20 cellular contexts compared by ENCODE assay signal in the genomic region with DNA sequence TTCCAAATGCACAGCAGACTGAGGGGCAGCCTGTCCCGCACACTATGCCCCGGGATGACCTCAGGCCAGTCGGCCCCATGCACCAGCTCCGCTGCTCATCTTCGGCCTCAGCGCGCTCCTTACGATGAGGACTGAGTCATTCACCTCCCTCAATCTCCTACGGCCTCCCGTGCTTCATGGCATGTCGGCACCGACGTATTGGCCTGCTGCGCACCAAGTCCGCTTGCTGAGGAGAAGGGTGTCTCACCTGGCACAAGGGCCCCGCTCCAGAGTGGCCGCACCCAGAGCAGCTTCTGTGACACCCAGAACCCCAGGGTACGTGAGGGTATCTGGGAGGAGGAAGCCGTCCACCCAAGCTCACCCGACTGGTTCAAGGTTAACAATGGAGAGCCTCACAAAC. TPM values are rescaled to one million over a fixed set of nuclear protein-coding genes. Genes with fewer than 3 reads are reported as not detected.
A peak's percentile ranks its signal among the peaks of the same experiment; 100 is the strongest.
DNase-seq lines count a peak whose midpoint lies in the region; ATAC-seq, FAIRE-seq and TF ChIP-seq lines count a peak whose summit lies in the region.
"Had no signal": no experiment of that assay in that cellular context is flagged by ENCODE, and none has a peak within 500 bp of the region (broad histone marks: within the 10 kb centered on the region; RNA-seq: fewer than 3 reads in every experiment).

No MANE protein-coding gene starts in this region.

- TF ChIP-seq EP300 in K562 (IDR thresholded peaks at IDR 0.05; ENCODE audit: low read length): no peak

- no peaks in the 10 kb centered on the region for H3K9me3 Mint-ChIP-seq in activated naive CD4-positive, alpha-beta T cell treated with anti-CD3 and anti-CD28 coated beads for 36 hours
- no peaks in the 10 kb centered on the region for H3K9me3 Mint-ChIP-seq in activated naive CD4-positive, alpha-beta T cell treated with anti-CD3 and anti-CD28 coated beads, Interleukin-2, amount 10 ng/mL, durations not matched to agents 7 days and 5 days
- no peaks in the 10 kb centered on the region for H3K9me3 Mint-ChIP-seq in endothelial cell (ENCODE audit: unreplicated experiment)
- H3K9me3 Mint-ChIP-seq in stimulated activated effector memory CD8-positive, alpha-beta T cell treated with anti-CD3 and anti-CD28 coated beads, Interleukin-12 subunit alpha, Interleukin-12 subunit beta, amount 100 ng/mL, for 72 hours: no peaks in the 10 kb centered on the region
- H3K9me3 Mint-ChIP-seq: CD14-positive monocyte; CD8-positive, alpha-beta T cell had no signal

- H3K4me2 ChIP-seq in K562 (ENCODE audit: insufficient read depth, low read length): no peak overlapping the region

- no peak overlapping the region for H2AFZ ChIP-seq in K562 (ENCODE audit: low read depth, low read length)
- H2AFZ ChIP-seq: GM23248 had no signal

- H3K9me1 ChIP-seq in K562 (ENCODE audit: control insufficient read depth, insufficient read depth, low read length): no peaks in the 10 kb centered on the region

- H3K27ac ChIP-seq in K562 (ENCODE audit: extremely low read depth, low read depth, low read length) (no peak overlapping the region), prostate gland (no peak overlapping the region)
- H3K27ac ChIP-seq: 22Rv1, GM23248 had no signal

- no peaks in the 10 kb centered on the region; the same call in 1 of the 2 replicates for H4K20me1 ChIP-seq in K562 (replicated peaks; ENCODE audit: control insufficient read depth, insufficient read depth, low read length)

- H3K4me3 ChIP-seq in K562 (no peak overlapping the region), prostate gland (no peak overlapping the region)
- H3K4me3 ChIP-seq: GM23248 had no signal

- DNase-seq in activated naive CD4-positive, alpha-beta T cell treated with anti-CD3 and anti-CD28 coated beads for 36 hours: no peak
- DNase-seq in activated naive CD4-positive, alpha-beta T cell treated with anti-CD3 and anti-CD28 coated beads, Interleukin-2, amount 10 ng/mL, durations not matched to agents 7 days and 5 days: no peak
- DNase-seq in K562 (ENCODE audit: extremely low read depth in 1 of 4, low spot score in 3 of 4) (no peak), endothelial cell (ENCODE audit: low spot score) (no peak), prostate gland (ENCODE audit: low spot score) (no peak)
- DNase-seq in stimulated activated effector memory CD8-positive, alpha-beta T cell treated with anti-CD3 and anti-CD28 coated beads, Interleukin-12 subunit alpha, Interleukin-12 subunit beta, amount 100 ng/mL, for 72 hours (ENCODE audit: low spot score in 2 of 2): no peak
- DNase-seq in NK-92 treated with Interleukin-12 subunit alpha and Interleukin-12 subunit beta, amount 100 ng/mL, for 24 hours (lab: John Stamatoyannopoulos, UW): no peak
- DNase-seq: COR-L47, DMS153, DMS79 treated with DMSO at 0.1 percent for 48 hours, EL, GM23248 had no signal

- H3K9ac ChIP-seq in K562 (ENCODE audit: insufficient read depth in 1 of 2, low read depth in 2 of 2, low read length in 2 of 2): no peak overlapping the region; a peak in 1 of 4 replicates
- H3K9ac ChIP-seq: GM23248 had no signal

- TF ChIP-seq CTCF in K562 (IDR thresholded peaks at IDR 0.05 in 2 of 3, conservative IDR thresholded peaks at IDR 0.05 in 1 of 3; ENCODE audit: insufficient read depth in 2 of 3, low read depth in 1 of 3, low read length in 3 of 3) (no peak), endothelial cell (IDR thresholded peaks at IDR 0.05; ENCODE audit: unreplicated experiment) (no peak), prostate gland (IDR thresholded peaks at IDR 0.05) (no peak)

- in situ Hi-C loops in K562 (cut with MboI): no loop called here

- no peaks in the 10 kb centered on the region for H3K27me3 Mint-ChIP-seq in activated naive CD4-positive, alpha-beta T cell treated with anti-CD3 and anti-CD28 coated beads for 36 hours (ENCODE audit: low read depth)
- H3K27me3 Mint-ChIP-seq in activated naive CD4-positive, alpha-beta T cell treated with anti-CD3 and anti-CD28 coated beads, Interleukin-2, amount 10 ng/mL, durations not matched to agents 7 days and 5 days: no peaks in the 10 kb centered on the region
- H3K27me3 Mint-ChIP-seq in endothelial cell (ENCODE audit: unreplicated experiment): peaks cover 11% of the 10 kb centered on the region

- CTCF ChIA-PET in activated naive CD4-positive, alpha-beta T cell treated with anti-CD3 and anti-CD28 coated beads for 36 hours (lab: Charles Lee): interaction anchor here (0.6 kb wide), 1 partner anchor 91 kb away, joined by 3 read pairs; the partner anchor contains the start of gene IDUA
- CTCF ChIA-PET in activated naive CD4-positive, alpha-beta T cell treated with anti-CD3 and anti-CD28 coated beads, Interleukin-2, amount 10 ng/mL, durations not matched to agents 7 days and 5 days (lab: Charles Lee): interaction anchor here (0.9 kb wide), 1 partner anchor 12 kb away, joined by 3 read pairs; no protein-coding TSS in a partner anchor
- CTCF ChIA-PET in K562 (lab: Yijun Ruan, JAX; ENCODE audit: low intra/inter-chr PET ratio): no interaction called here

- H3K36me3 Mint-ChIP-seq in activated naive CD4-positive, alpha-beta T cell treated with anti-CD3 and anti-CD28 coated beads for 36 hours (ENCODE audit: low read depth): peaks cover 13% of the 10 kb centered on the region
- peaks cover 27% of the 10 kb centered on the region for H3K36me3 Mint-ChIP-seq in activated naive CD4-positive, alpha-beta T cell treated with anti-CD3 and anti-CD28 coated beads, Interleukin-2, amount 10 ng/mL, durations not matched to agents 7 days and 5 days
- peaks cover 30% of the 10 kb centered on the region for H3K36me3 Mint-ChIP-seq in endothelial cell (ENCODE audit: low read depth, unreplicated experiment)
- H3K36me3 Mint-ChIP-seq in stimulated activated effector memory CD8-positive, alpha-beta T cell treated with anti-CD3 and anti-CD28 coated beads, Interleukin-12 subunit alpha, Interleukin-12 subunit beta, amount 100 ng/mL, for 72 hours: peaks cover 60% of the 10 kb centered on the region

- TF ChIP-seq POLR2A in K562 (conservative IDR thresholded peaks at IDR 0.05) (no peak), prostate gland (IDR thresholded peaks at IDR 0.05) (no peak)

- H3K27ac Mint-ChIP-seq in activated naive CD4-positive, alpha-beta T cell treated with anti-CD3 and anti-CD28 coated beads for 36 hours: peak overlapping the region; percentile 46
- H3K27ac Mint-ChIP-seq in activated naive CD4-positive, alpha-beta T cell treated with anti-CD3 and anti-CD28 coated beads, Interleukin-2, amount 10 ng/mL, durations not matched to agents 7 days and 5 days: no peak overlapping the region
- H3K27ac Mint-ChIP-seq in endothelial cell (ENCODE audit: unreplicated experiment): no peak overlapping the region
- peak overlapping the region; percentile 81 for H3K27ac Mint-ChIP-seq in stimulated activated effector memory CD8-positive, alpha-beta T cell treated with anti-CD3 and anti-CD28 coated beads, Interleukin-12 subunit alpha, Interleukin-12 subunit beta, amount 100 ng/mL, for 72 hours
- H3K27ac Mint-ChIP-seq: CD8-positive, alpha-beta T cell had no signal

- no peak for FAIRE-seq in K562 (lab: Jason Lieb, UNC)
- FAIRE-seq: D721Med, G401.6, GM12891, H54 had no signal

- H3K27me3 ChIP-seq in K562 (ENCODE audit: control insufficient read depth in 2 of 2, insufficient read depth in 2 of 2, low read length in 2 of 2): no peaks in the 10 kb centered on the region
- no peaks in the 10 kb centered on the region for H3K27me3 ChIP-seq in prostate gland (replicated peaks; ENCODE audit: insufficient read depth)

- H3K9me3 ChIP-seq in K562 (replicated peaks; ENCODE audit: control insufficient read depth, insufficient read depth, low read depth, low read length): no peaks in the 10 kb centered on the region
- H3K9me3 ChIP-seq in prostate gland: no peaks in the 10 kb centered on the region

- POLR2A ChIA-PET in K562 (lab: Yijun Ruan, JAX): interaction anchor here (0.6 to 1.2 kb wide), 2 partner anchors 14 to 353 kb away, joined by 4 read pairs; no protein-coding TSS in a partner anchor

- H3K4me1 ChIP-seq in K562 (replicated peaks in 1 of 2; ENCODE audit: control insufficient read depth in 2 of 2, insufficient read depth in 2 of 2, low read length in 2 of 2): peaks cover 0 to 38% of the 10 kb centered on the region in 2 experiments; a peak in 2 of 5 replicates
- H3K4me1 ChIP-seq in prostate gland (replicated peaks): no peaks in the 10 kb centered on the region

- H3K4me3 Mint-ChIP-seq in activated naive CD4-positive, alpha-beta T cell treated with anti-CD3 and anti-CD28 coated beads for 36 hours: no peak overlapping the region
- H3K4me3 Mint-ChIP-seq in activated naive CD4-positive, alpha-beta T cell treated with anti-CD3 and anti-CD28 coated beads, Interleukin-2, amount 10 ng/mL, durations not matched to agents 7 days and 5 days: no peak overlapping the region
- H3K4me3 Mint-ChIP-seq in endothelial cell (ENCODE audit: unreplicated experiment): peak overlapping the region; percentile 77
- no peak overlapping the region for H3K4me3 Mint-ChIP-seq in stimulated activated effector memory CD8-positive, alpha-beta T cell treated with anti-CD3 and anti-CD28 coated beads, Interleukin-12 subunit alpha, Interleukin-12 subunit beta, amount 100 ng/mL, for 72 hours
- H3K4me3 Mint-ChIP-seq: CD14-positive monocyte; CD8-positive, alpha-beta T cell had no signal

- ATAC-seq in K562 (no peak), HG02759 (IDR thresholded peaks at IDR 0.05; ENCODE audit: unreplicated experiment) (no peak)
- ATAC-seq in stimulated activated effector memory CD8-positive, alpha-beta T cell treated with anti-CD3 and anti-CD28 coated beads, Interleukin-12 subunit alpha, Interleukin-12 subunit beta, amount 100 ng/mL, for 72 hours: no peak
- ATAC-seq: CD8-positive, alpha-beta T cell had no signal

- H3K36me3 ChIP-seq in K562 (ENCODE audit: control insufficient read depth, insufficient read depth, low read length) (peaks cover 74% of the 10 kb centered on the region; the same call in 1 of the 3 replicates), prostate gland (peaks cover 4 to 12% of the 10 kb centered on the region in 2 donors)

- intact Hi-C loops in activated naive CD4-positive, alpha-beta T cell treated with anti-CD3 and anti-CD28 coated beads for 36 hours (cut with micrococcal nuclease): no loop called here
- intact Hi-C loops in K562 (cut with micrococcal nuclease): no loop called here
- intact Hi-C loops in prostate gland (cut with DNase I): no loop called here

- BruUV-seq in K562 (replicated peaks; lab: Mats Ljungman, UMichigan): no TSS peak

- no peak for TF ChIP-seq RAD21 in K562 (CRISPR knock-in tag; conservative IDR thresholded peaks at IDR 0.05 in 1 of 2, IDR thresholded peaks at IDR 0.05 in 1 of 2)

- WGBS in K562 (ENCODE audit: insufficient coverage, low coverage, missing lambda C conversion rate): 97% methylated on average over 20 of the region's 20 CpGs
- 90% methylated on average over 20 of the region's 20 CpGs for WGBS in prostate gland

- H3K4me1 Mint-ChIP-seq in activated naive CD4-positive, alpha-beta T cell treated with anti-CD3 and anti-CD28 coated beads for 36 hours (ENCODE audit: low read depth): no peaks in the 10 kb centered on the region
- no peaks in the 10 kb centered on the region for H3K4me1 Mint-ChIP-seq in activated naive CD4-positive, alpha-beta T cell treated with anti-CD3 and anti-CD28 coated beads, Interleukin-2, amount 10 ng/mL, durations not matched to agents 7 days and 5 days
- H3K4me1 Mint-ChIP-seq in endothelial cell (ENCODE audit: unreplicated experiment): no peaks in the 10 kb centered on the region
- peaks cover 19% of the 10 kb centered on the region for H3K4me1 Mint-ChIP-seq in stimulated activated effector memory CD8-positive, alpha-beta T cell treated with anti-CD3 and anti-CD28 coated beads, Interleukin-12 subunit alpha, Interleukin-12 subunit beta, amount 100 ng/mL, for 72 hours
- H3K4me1 Mint-ChIP-seq: CD14-positive monocyte had no signal

- H3K79me2 ChIP-seq in K562 (ENCODE audit: control insufficient read depth, insufficient read depth, low read length): no peaks in the 10 kb centered on the region

RNA-seq across cellular contexts. Expression of gene GAK, which starts 35.5 kb away (rescaled TPM):
- total RNA-seq in activated naive CD4-positive, alpha-beta T cell treated with anti-CD3 and anti-CD28 coated beads for 36 hours: 10 to 100 TPM; 87.6 to 96.8 TPM
- 336 and 571 TPM in 2 replicates for total RNA-seq in K562 (2011; cell fraction: chromatin; rRNA removed; ENCODE audit: low replicate concordance)
- 202 and 228 TPM in 2 replicates for total RNA-seq in K562 (2011; cell fraction: nucleolus; rRNA removed)
- 235 and 247 TPM in 2 replicates for total RNA-seq in K562 (2011; cell fraction: nucleoplasm; rRNA removed)
- total RNA-seq in K562 (2014; rRNA removed): 102 and 105 TPM in 2 replicates
- total RNA-seq in K562 (2014; rRNA removed; fragmentation: Illumina TruSeq; extraction: Trizol): 10.4 and 12.6 TPM in 2 replicates
- 28.4 and 35.4 TPM in 2 replicates for total RNA-seq in K562 (2015; rRNA removed; fragmentation: Illumina TruSeq; extraction: Trizol)
- 94.1 and 101 TPM in 2 replicates for total RNA-seq in K562 (2021)
- polyA plus RNA-seq in K562 (2011; rRNA removed): 14.9 and 22.4 TPM in 2 replicates
- 17.2 and 40.3 TPM in 2 replicates for polyA plus RNA-seq in K562 (2011; cell fraction: cytosol; rRNA removed)
- polyA plus RNA-seq in K562 (2011; cell fraction: nucleus; rRNA removed): 79.9 and 106 TPM in 2 replicates
- polyA plus RNA-seq in K562 (2012): 48.5 and 55.0 TPM in 2 replicates
- polyA plus RNA-seq in K562 (2014; fragmentation: Illumina TruSeq; extraction: Trizol): 16.2 and 38.2 TPM in 2 replicates
- polyA plus RNA-seq in K562 (2014; fragmentation: Nextera tagmentation; extraction: Ambion mirVana): 1 to 10 TPM; 1.3 to 2.1 TPM
- polyA plus RNA-seq in K562 (2014; rRNA removed): 51.9 and 83.2 TPM in 2 replicates
- polyA minus RNA-seq in K562 (2011; rRNA and poly(A)+ RNA removed): 51.4 and 78.3 TPM in 2 replicates
- polyA minus RNA-seq in K562 (2011; cell fraction: cytosol; rRNA and poly(A)+ RNA removed): 37.3 and 39.5 TPM in 2 replicates
- polyA minus RNA-seq in K562 (2011; cell fraction: nucleus; rRNA and poly(A)+ RNA removed): 43.2 and 50.9 TPM in 2 replicates
- 112 TPM for total RNA-seq in endothelial cell (ENCODE audit: unreplicated experiment)
- 100 to 1,000 TPM; 158 to 181 TPM for total RNA-seq in prostate gland

RNA-seq across cellular contexts. Expression of gene TMEM175, which starts 35.6 kb away (rescaled TPM):
- 10 to 100 TPM; 13.9 to 15.8 TPM for total RNA-seq in activated naive CD4-positive, alpha-beta T cell treated with anti-CD3 and anti-CD28 coated beads for 36 hours
- 55.5 and 132 TPM in 2 replicates for total RNA-seq in K562 (2011; cell fraction: chromatin; rRNA removed; ENCODE audit: low replicate concordance)
- total RNA-seq in K562 (2011; cell fraction: nucleolus; rRNA removed): 80.9 and 84.2 TPM in 2 replicates
- 71.0 and 82.0 TPM in 2 replicates for total RNA-seq in K562 (2011; cell fraction: nucleoplasm; rRNA removed)
- total RNA-seq in K562 (2014; rRNA removed) (14.9 and 17.7 TPM in 2 replicates), K562 (2014; rRNA removed; fragmentation: Illumina TruSeq; extraction: Trizol) (2.4 and 3.7 TPM in 2 replicates), K562 (2015; rRNA removed; fragmentation: Illumina TruSeq; extraction: Trizol) (9.4 and 9.5 TPM in 2 replicates), K562 (2021) (13.8 and 16.9 TPM in 2 replicates), endothelial cell (ENCODE audit: unreplicated experiment) (31.4 TPM), prostate gland (10 to 100 TPM; 44.1 to 74.6 TPM)
- polyA plus RNA-seq in K562 (2011; rRNA removed) (11.4 and 28.9 TPM in 2 replicates), K562 (2014; fragmentation: Illumina TruSeq; extraction: Trizol) (8.5 and 21.5 TPM in 2 replicates), K562 (2014; fragmentation: Nextera tagmentation; extraction: Ambion mirVana) (under 1 TPM; 0.13 to 0.18 TPM), K562 (2014; rRNA removed) (22.5 and 30.9 TPM in 2 replicates)
- 31.2 and 37.1 TPM in 2 replicates for polyA plus RNA-seq in K562 (2011; cell fraction: cytosol; rRNA removed)
- polyA plus RNA-seq in K562 (2011; cell fraction: nucleus; rRNA removed): 373 and 570 TPM in 2 replicates
- 18.3 and 42.2 TPM in 2 replicates for polyA plus RNA-seq in K562 (2012)
- 7.2 and 7.6 TPM in 2 replicates for polyA minus RNA-seq in K562 (2011; rRNA and poly(A)+ RNA removed)
- polyA minus RNA-seq in K562 (2011; cell fraction: cytosol; rRNA and poly(A)+ RNA removed): 8.2 and 14.5 TPM in 2 replicates
- 27.3 and 30.2 TPM in 2 replicates for polyA minus RNA-seq in K562 (2011; cell fraction: nucleus; rRNA and poly(A)+ RNA removed)

Comparison
In these comparisons a context has a peak if more than half of its experiments do, and no peak if none do; other contexts are left out.
1. H3K27ac Mint-ChIP-seq: peak in activated naive CD4-positive, alpha-beta T cell treated with anti-CD3 and anti-CD28 coated beads for 36 hours (single experiment) and stimulated activated effector memory CD8-positive, alpha-beta T cell treated with anti-CD3 and anti-CD28 coated beads, Interleukin-12 subunit alpha, Interleukin-12 subunit beta, amount 100 ng/mL, for 72 hours (single experiment); none in activated naive CD4-positive, alpha-beta T cell treated with anti-CD3 and anti-CD28 coated beads, Interleukin-2, amount 10 ng/mL, durations not matched to agents 7 days and 5 days (single experiment) and endothelial cell (single experiment).